In genomic region chr17:66508896-66509843, GRCh38 we compare ENCODE assay signal across 8 cellular contexts.
A peak's percentile ranks its signal among the peaks of the same experiment; 100 is the strongest.
DNase-seq lines count a peak whose midpoint lies in the region; ATAC-seq, FAIRE-seq and TF ChIP-seq lines count a peak whose summit lies in the region.

No MANE protein-coding gene starts in this region.

- no peak; the same call in 2 of the 3 replicates for ATAC-seq in HepG2
- peak; percentile 80 for ATAC-seq in upper lobe of left lung (ENCODE audit: low FRiP score in 2 of 2)
- no peak for ATAC-seq in sciatic nerve
- no peak for ATAC-seq in HG03135 (IDR thresholded peaks at IDR 0.05; ENCODE audit: unreplicated experiment)

- CTCF ChIA-PET in HepG2 (lab: Yijun Ruan, JAX; ENCODE audit: low intra/inter-chr PET ratio, low total read pairs): no interaction called here

- DNase-seq in AG20443 (ENCODE audit: low spot score) (peak; percentile 66), NCI-H1092 (lab: John Stamatoyannopoulos, UW) (peak; percentile 38), HepG2 (ENCODE audit: low spot score) (no peak), upper lobe of left lung (peak in 1 of 2 donors; percentile 72), inferior parietal cortex (ENCODE audit: extremely low spot score) (no peak), sciatic nerve (ENCODE audit: low spot score) (no peak)
- peak; percentile 82 for DNase-seq in activated effector memory CD4-positive, alpha-beta T cell treated with anti-CD3 and anti-CD28 coated beads, Interleukin-2, amount 50 U/mL, for 16 hours

- POLR2A ChIA-PET in HepG2 (lab: Yijun Ruan, JAX): interaction anchor here (1.0 kb wide), 1 partner anchor 21 kb away, joined by 4 read pairs; no protein-coding TSS in a partner anchor

- peaks cover 34% of the 10 kb centered on the region for H3K4me1 ChIP-seq in HepG2 (ENCODE audit: insufficient read depth, low read length)
- peaks cover 7 to 22% (median 10%) of the 10 kb centered on the region in 4 donors for H3K4me1 ChIP-seq in upper lobe of left lung

- TF ChIP-seq POLR2A in HepG2 (IDR thresholded peaks at IDR 0.05; ENCODE audit: insufficient read depth in 1 of 2, low read depth in 2 of 2, low read length in 2 of 2): no peak
- no peak for TF ChIP-seq POLR2A in upper lobe of left lung (IDR thresholded peaks at IDR 0.05)

- no peak overlapping the region for H3K4me3 ChIP-seq in HepG2 (replicated peaks in 1 of 3; ENCODE audit: insufficient read depth in 1 of 3, low read depth in 2 of 3, low read length in 3 of 3)
- no peak overlapping the region for H3K4me3 ChIP-seq in upper lobe of left lung

- H4K20me1 ChIP-seq in HepG2 (ENCODE audit: insufficient read depth, low read length): no peaks in the 10 kb centered on the region

- no peak overlapping the region for H2AFZ ChIP-seq in HepG2 (ENCODE audit: low read length)

- no peak for TF ChIP-seq CTCF in HepG2 (CRISPR knock-in tag; IDR thresholded peaks at IDR 0.05)
- no peak for TF ChIP-seq CTCF in upper lobe of left lung (IDR thresholded peaks at IDR 0.05)

- WGBS in HepG2 (ENCODE audit: low lambda C conversion rate): 86% methylated on average over 8 of the region's 8 CpGs
- WGBS in upper lobe of left lung, 2 donors: 53 to 62% methylated on average over 8 of the region's 8 CpGs

- no TSS peak for BruUV-seq in HepG2 (replicated peaks; lab: Mats Ljungman, UMichigan)

- no peaks in the 10 kb centered on the region for H3K27me3 ChIP-seq in HepG2 (ENCODE audit: control insufficient read depth in 1 of 2, insufficient read depth in 2 of 2, low read length in 2 of 2)
- H3K27me3 ChIP-seq in upper lobe of left lung: no peaks in the 10 kb centered on the region

- H3K9me3 ChIP-seq in HepG2 (ENCODE audit: low read length): no peaks in the 10 kb centered on the region
- H3K9me3 ChIP-seq in upper lobe of left lung: no peaks in the 10 kb centered on the region

- no peaks in the 10 kb centered on the region for H3K36me3 ChIP-seq in HepG2 (replicated peaks in 1 of 2; ENCODE audit: control insufficient read depth in 1 of 2, insufficient read depth in 2 of 2, low read length in 2 of 2)
- H3K36me3 ChIP-seq in upper lobe of left lung: no peaks in the 10 kb centered on the region

- TF ChIP-seq EP300 in HepG2 (IDR thresholded peaks at IDR 0.05; ENCODE audit: low read depth in 2 of 2, low read length in 2 of 2): no peak
- TF ChIP-seq EP300 in HepG2 (CRISPR knock-in tag; IDR thresholded peaks at IDR 0.05; ENCODE audit: borderline replicate concordance): no peak
- peak in 1 of 4 donors; percentile 28 for TF ChIP-seq EP300 in upper lobe of left lung (IDR thresholded peaks at IDR 0.05)

- no peak overlapping the region for H3K9ac ChIP-seq in HepG2 (ENCODE audit: insufficient read depth, low read depth, low read length)

- intact Hi-C loops in HepG2 (cut with micrococcal nuclease; ENCODE audit: unreplicated experiment): loop anchor here (5.0 kb wide), 1 partner anchor 38 kb away; no protein-coding TSS in a partner anchor
- intact Hi-C loops in sciatic nerve (cut with DNase I): no loop called here

- H3K27ac ChIP-seq in HepG2 (ENCODE audit: extremely low read length, insufficient read depth, low read length): no peak overlapping the region
- no peak overlapping the region for H3K27ac ChIP-seq in upper lobe of left lung

- FAIRE-seq in HepG2 (lab: Jason Lieb, UNC): no peak

- no peak overlapping the region for H3K4me2 ChIP-seq in HepG2 (ENCODE audit: low read depth, low read length)

- no peak for TF ChIP-seq RAD21 in HepG2 (CRISPR knock-in tag; IDR thresholded peaks at IDR 0.05)

- in situ Hi-C loops in HepG2 (cut with HindIII; ENCODE audit: extremely low pct_ligation_motif_present, low pct_unique_long_range_greater_than_20kb): no loop called here

- H3K79me2 ChIP-seq in HepG2 (ENCODE audit: insufficient read depth, low read length): peaks cover 3% of the 10 kb centered on the region

TF ChIP-seq in HepG2, 621 proteins besides CTCF, POLR2A, EP300 and RAD21:
- TF ChIP-seq BCL3 (CRISPR knock-in tag; IDR thresholded peaks at IDR 0.05): no peak
- TF ChIP-seq ZFP90 (CRISPR knock-in tag; IDR thresholded peaks at IDR 0.05; ENCODE audit: borderline replicate concordance): 0 out of 2 replicates have a peak, but pooled peaks have one; percentile 35
- TF ChIP-seq ZFAT (CRISPR knock-in tag; conservative IDR thresholded peaks at IDR 0.05): no peak

Comparison
In these comparisons a context has a peak if more than half of its experiments do, and no peak if none do; other contexts are left out.
1. DNase-seq: peak in AG20443 (single experiment), NCI-H1092 (single experiment) and activated effector memory CD4-positive, alpha-beta T cell treated with anti-CD3 and anti-CD28 coated beads, Interleukin-2, amount 50 U/mL, for 16 hours (single experiment); none in HepG2 (single experiment), inferior parietal cortex (single experiment) and sciatic nerve (single experiment).
2. ATAC-seq: peak in upper lobe of left lung (2 of 2); none in HepG2 (single experiment), sciatic nerve (single experiment) and HG03135 (single experiment).